1 cellular context compared by ENCODE assay signal in genomic region chr15:67670647-67671305, GRCh38.
TF ChIP-seq lines count a peak whose summit lies in the region.

No MANE protein-coding gene starts in this region.

TF ChIP-seq in K562, 482 proteins besides CTCF, POLR2A, EP300 and RAD21 (continued from another document):
- no peak for TF ChIP-seq SIN3A (IDR thresholded peaks at IDR 0.05; ENCODE audit: borderline replicate concordance in 2 of 2, control insufficient read depth in 1 of 2, low read depth in 2 of 2, low read length in 2 of 2)
- TF ChIP-seq DPF2 (IDR thresholded peaks at IDR 0.05): peak; percentile 59; the same call in 1 of the 2 replicates
- 0 out of 4 replicates have a peak, but pooled peaks of 1 of the 2 experiments have one; percentile 9 for TF ChIP-seq RCOR1 (IDR thresholded peaks at IDR 0.05; ENCODE audit: borderline replicate concordance in 1 of 2, low read depth in 2 of 2, low read length in 2 of 2)
- TF ChIP-seq HDAC3 (IDR thresholded peaks at IDR 0.05; ENCODE audit: borderline replicate concordance, partially characterized antibody): no peak
- 0 out of 2 replicates have a peak, but pooled peaks have one; percentile 68 for TF ChIP-seq HDAC2 (IDR thresholded peaks at IDR 0.05)
- peak in 1 of 2 experiments; percentile 57; a peak in 1 of 4 replicates for TF ChIP-seq HDAC1 (IDR thresholded peaks at IDR 0.05)
- TF ChIP-seq KDM1A (IDR thresholded peaks at IDR 0.05): peak in 1 of 2 experiments; percentile 53; a peak in 2 of 4 replicates
- TF ChIP-seq DLX4 (CRISPR knock-in tag; IDR thresholded peaks at IDR 0.05): no peak
- TF ChIP-seq NCOR1 (IDR thresholded peaks at IDR 0.05): peak; percentile 64
- peak; percentile 52 for TF ChIP-seq MTA2 (IDR thresholded peaks at IDR 0.05; ENCODE audit: low read depth)
- TF ChIP-seq PML (IDR thresholded peaks at IDR 0.05; ENCODE audit: low read length): no peak
- TF ChIP-seq NFRKB (IDR thresholded peaks at IDR 0.05; ENCODE audit: low read depth): no peak
- TF ChIP-seq ARID1B (IDR thresholded peaks at IDR 0.05): peak; percentile 83
- TF ChIP-seq NFIC (IDR thresholded peaks at IDR 0.05): 0 out of 2 replicates have a peak, but pooled peaks have one; percentile 43
- 0 out of 2 replicates have a peak, but pooled peaks have one; percentile 19 for TF ChIP-seq STAT5A (IDR thresholded peaks at IDR 0.05; ENCODE audit: borderline replicate concordance, low read length)
- no peak for TF ChIP-seq GATAD2A (IDR thresholded peaks at IDR 0.05)
- no peak for TF ChIP-seq GABPB1 (CRISPR knock-in tag; IDR thresholded peaks at IDR 0.05)
- peak; percentile 81 for TF ChIP-seq CBFA2T2 (conservative IDR thresholded peaks at IDR 0.05)
- peak; percentile 74 for TF ChIP-seq TCF3 (CRISPR knock-in tag; IDR thresholded peaks at IDR 0.05)
- TF ChIP-seq SMARCC2 (IDR thresholded peaks at IDR 0.05; ENCODE audit: low read depth): 0 out of 2 replicates have a peak, but pooled peaks have one; percentile 43
- TF ChIP-seq E2F8 (IDR thresholded peaks at IDR 0.05; ENCODE audit: low read depth, partially characterized antibody): no peak
- TF ChIP-seq TAL1 (IDR thresholded peaks at IDR 0.05): peak; percentile 82
- no peak for TF ChIP-seq SPI1 (IDR thresholded peaks at IDR 0.05; ENCODE audit: borderline replicate concordance, low read depth, low read length)
- TF ChIP-seq IRF9 (tag; IDR thresholded peaks at IDR 0.05): 0 out of 2 replicates have a peak, but pooled peaks have one; percentile 11
- no peak for TF ChIP-seq ZNF740 (CRISPR knock-in tag; IDR thresholded peaks at IDR 0.05)
- TF ChIP-seq ZNF740 (tag; IDR thresholded peaks at IDR 0.05): no peak
- TF ChIP-seq KLF10 (CRISPR knock-in tag; IDR thresholded peaks at IDR 0.05): no peak
- TF ChIP-seq ZNF318 (IDR thresholded peaks at IDR 0.05; ENCODE audit: borderline replicate concordance in 1 of 2, low read depth in 1 of 2): no peak
- peak; percentile 67 for TF ChIP-seq TEAD4 (IDR thresholded peaks at IDR 0.05; ENCODE audit: low read length)
- TF ChIP-seq TEAD4 (CRISPR knock-in tag; IDR thresholded peaks at IDR 0.05; ENCODE audit: borderline replicate concordance): no peak
- no peak for TF ChIP-seq TARDBP (IDR thresholded peaks at IDR 0.05)
- no peak for TF ChIP-seq USF2 (CRISPR knock-in tag; IDR thresholded peaks at IDR 0.05)
- TF ChIP-seq TRIM24 (IDR thresholded peaks at IDR 0.05): peak in 1 of 2 experiments; percentile 40; a peak in 2 of 4 replicates
- TF ChIP-seq THAP7 (CRISPR knock-in tag; IDR thresholded peaks at IDR 0.05): no peak
- no peak for TF ChIP-seq KLF1 (tag; IDR thresholded peaks at IDR 0.05)
- TF ChIP-seq SOX6 (IDR thresholded peaks at IDR 0.05): peak; percentile 70
